20 cellular contexts compared by ENCODE assay signal in genomic region chr3:150806436-150806835, GRCh38. TPM values are rescaled to one million over a fixed set of nuclear protein-coding genes. Genes with fewer than 3 reads are reported as not detected.
A peak's percentile ranks its signal among the peaks of the same experiment; 100 is the strongest.
DNase-seq lines count a peak whose midpoint lies in the region; ATAC-seq and TF ChIP-seq lines count a peak whose summit lies in the region.
"Had no signal": no experiment of that assay in that cellular context is flagged by ENCODE, and none has a peak within 500 bp of the region (broad histone marks: within the 10 kb centered on the region; RNA-seq: fewer than 3 reads in every experiment).

No MANE protein-coding gene starts in this region.

- DNase-seq in GM23338 (ENCODE audit: low spot score): peak; percentile 83
- peak; percentile 58 for DNase-seq in endodermal cell
- DNase-seq in mesendoderm: peak; percentile 77
- DNase-seq in ACHN: no peak
- DNase-seq in NCI-H345 (lab: John Stamatoyannopoulos, UW): no peak
- no peak for DNase-seq in activated naive CD4-positive, alpha-beta T cell treated with Interleukin-2 at 50 U/mL for 16 hours
- DNase-seq: AML-193, Caco-2, DMS153, HFFc6, Kasumi-1, MM.1S, NCI-H1092 treated with DMSO at 0.1 percent for 48 hours, NCI-H187, NCI-H2171, SW 1271 had no signal

- no peaks in the 10 kb centered on the region; the same call in 2 of the 3 replicates for H3K9me3 Mint-ChIP-seq in GM23338
- no peaks in the 10 kb centered on the region for H3K9me3 Mint-ChIP-seq in endodermal cell
- H3K9me3 Mint-ChIP-seq: HFFc6, IgD-negative memory B cell had no signal

- peaks cover 32% of the 10 kb centered on the region for H3K4me1 Mint-ChIP-seq in GM23338
- H3K4me1 Mint-ChIP-seq in endodermal cell: peaks cover 47% of the 10 kb centered on the region
- H3K4me1 Mint-ChIP-seq: CD14-positive monocyte, IgD-negative memory B cell had no signal

- H3K79me2 ChIP-seq in GM23338 (replicated peaks; ENCODE audit: insufficient read depth) (no peaks in the 10 kb centered on the region), mesendoderm (ENCODE audit: control insufficient read depth, insufficient read depth, low read length) (no peaks in the 10 kb centered on the region)

- TF ChIP-seq CTCF in GM23338 (conservative IDR thresholded peaks at IDR 0.05; ENCODE audit: low read depth in 2 of 2): no peak
- TF ChIP-seq CTCF in endodermal cell (conservative IDR thresholded peaks at IDR 0.05): no peak

- no peak overlapping the region; the same call in 2 of the 3 replicates for H3K4me3 Mint-ChIP-seq in GM23338
- H3K4me3 Mint-ChIP-seq in endodermal cell: no peak overlapping the region
- H3K4me3 Mint-ChIP-seq: CD14-positive monocyte, HFFc6, IgD-negative memory B cell had no signal

- peak overlapping the region; percentile 24; the same call in 1 of the 2 replicates for H3K27ac ChIP-seq in GM23338 (ENCODE audit: low read depth)
- H3K27ac ChIP-seq in HUES64 (ENCODE audit: low read depth, low read length): peak overlapping the region; percentile 86
- H3K27ac ChIP-seq in endodermal cell (ENCODE audit: low read depth, low read length): no peak overlapping the region
- no peak overlapping the region for H3K27ac ChIP-seq in mesendoderm (ENCODE audit: low read depth, low read length)

- H2BK120ac ChIP-seq in mesendoderm (ENCODE audit: low read depth, low read length): no peak overlapping the region

- H3K27me3 ChIP-seq in GM23338 (ENCODE audit: insufficient read depth) (no peaks in the 10 kb centered on the region), HUES64 (ENCODE audit: insufficient read depth, low read length) (no peaks in the 10 kb centered on the region), endodermal cell (ENCODE audit: control insufficient read depth, insufficient read depth, low read length, poor library complexity, severe bottlenecking) (no peaks in the 10 kb centered on the region), mesendoderm (ENCODE audit: insufficient read depth, low read length, poor library complexity) (no peaks in the 10 kb centered on the region)

- no peak overlapping the region for H4K8ac ChIP-seq in mesendoderm (ENCODE audit: low read depth, low read length)

- H3K9me3 ChIP-seq in HUES64 (ENCODE audit: insufficient read depth, low read depth, low read length) (no peaks in the 10 kb centered on the region), endodermal cell (ENCODE audit: control insufficient read depth, low read length) (no peaks in the 10 kb centered on the region)
- H3K9me3 ChIP-seq: Caco-2 had no signal

- H3K27ac Mint-ChIP-seq in GM23338 (no peak overlapping the region), endodermal cell (peak overlapping the region; percentile 29)
- H3K27ac Mint-ChIP-seq: CD14-positive monocyte, HFFc6, IgD-negative memory B cell had no signal

- 0 out of 2 replicates have a peak, but pooled peaks cover 6% of the 10 kb centered on the region for H3K9me2 ChIP-seq in GM23338 (ENCODE audit: insufficient read depth)

- H4K5ac ChIP-seq in mesendoderm (ENCODE audit: low read length): no peak overlapping the region

- H3K4me1 ChIP-seq in GM23338 (ENCODE audit: insufficient read depth) (peaks cover 14% of the 10 kb centered on the region), HUES64 (ENCODE audit: insufficient read depth, low read length) (peaks cover 37% of the 10 kb centered on the region), endodermal cell (ENCODE audit: control insufficient read depth, insufficient read depth, low read length) (peaks cover 5% of the 10 kb centered on the region), mesendoderm (ENCODE audit: control insufficient read depth, low read depth, low read length) (peaks cover 4% of the 10 kb centered on the region)
- H3K4me1 ChIP-seq: Caco-2 had no signal

- H3K36me3 ChIP-seq in GM23338 (ENCODE audit: insufficient read depth) (no peaks in the 10 kb centered on the region), HUES64 (ENCODE audit: insufficient read depth, low read length) (no peaks in the 10 kb centered on the region), endodermal cell (ENCODE audit: control insufficient read depth, insufficient read depth, low read length) (no peaks in the 10 kb centered on the region), mesendoderm (ENCODE audit: control insufficient read depth, insufficient read depth, low read length) (no peaks in the 10 kb centered on the region)

- H4K20me1 ChIP-seq in GM23338 (replicated peaks; ENCODE audit: insufficient read depth): no peaks in the 10 kb centered on the region

- H3K9ac ChIP-seq in HUES64 (ENCODE audit: low read depth, low read length) (0 out of 2 replicates have a peak overlapping the region, but pooled peaks have one; percentile 4), endodermal cell (ENCODE audit: extremely low read depth, low read length, poor library complexity, severe bottlenecking) (no peak overlapping the region), mesendoderm (ENCODE audit: low read length) (no peak overlapping the region)

- H3K4ac ChIP-seq in mesendoderm (ENCODE audit: low read depth, low read length): no peak overlapping the region

- H3K56ac ChIP-seq in mesendoderm (ENCODE audit: low read length): no peak overlapping the region

- no peak overlapping the region for H2AFZ ChIP-seq in GM23338

- ATAC-seq in GM23338: peak; percentile 86
- ATAC-seq: Panc1 had no signal

- no peak overlapping the region for H3K23ac ChIP-seq in mesendoderm (ENCODE audit: low read length)

- H3K4me3 ChIP-seq in GM23338 (no peak overlapping the region), HUES64 (ENCODE audit: low read length) (peak overlapping the region; percentile 7; the same call in 1 of the 2 replicates), endodermal cell (ENCODE audit: low read length) (no peak overlapping the region), mesendoderm (ENCODE audit: low read length) (no peak overlapping the region)

- no peak overlapping the region for H3K18ac ChIP-seq in mesendoderm (ENCODE audit: low read length)

- 0 out of 2 replicates have a peak overlapping the region, but pooled peaks have one; percentile 1 for H3K4me2 ChIP-seq in GM23338
- no peak overlapping the region for H3K4me2 ChIP-seq in mesendoderm (ENCODE audit: low read length)

- no peak overlapping the region for H2BK15ac ChIP-seq in mesendoderm (replicated peaks; ENCODE audit: low read depth)

- peaks cover 6% of the 10 kb centered on the region for H3K27me3 Mint-ChIP-seq in GM23338 (ENCODE audit: insufficient read depth, low read depth, poor library complexity)
- H3K27me3 Mint-ChIP-seq in endodermal cell (ENCODE audit: insufficient read depth): peaks cover 3% of the 10 kb centered on the region

- no peak overlapping the region for H2AK5ac ChIP-seq in mesendoderm (ENCODE audit: low read length)

- in situ Hi-C loops in ACHN (cut with HindIII; ENCODE audit: low pct_ligation_motif_present, low pct_unique_long_range_greater_than_20kb, low sequenced_read_pairs): no loop called here

- no peaks in the 10 kb centered on the region for H3F3A ChIP-seq in GM23338 (replicated peaks; ENCODE audit: low read depth)

- H3K36me3 Mint-ChIP-seq in GM23338 (ENCODE audit: low read depth) (peaks cover 7% of the 10 kb centered on the region; the same call in 1 of the 3 replicates), endodermal cell (ENCODE audit: low read depth) (no peaks in the 10 kb centered on the region)
- H3K36me3 Mint-ChIP-seq: CD14-positive monocyte, IgD-negative memory B cell had no signal

- no peaks in the 10 kb centered on the region for H3K79me1 ChIP-seq in mesendoderm (ENCODE audit: low read length)

- WGBS in HUES64: 29% methylated on average over 3 of the region's 3 CpGs
- whole genome bisulfite sequencing in endodermal cell (ENCODE audit: insufficient coverage in 1 of 2, insufficient read length in 1 of 2), 2 experiments: 51 to 64% methylated on average over 3 of the region's 3 CpGs
- WGBS in mesendoderm (ENCODE audit: extremely low coverage, insufficient coverage, low lambda C conversion rate): no CpG with 5 or more reads among the region's 3 CpGs

- no peak overlapping the region for H2BK5ac ChIP-seq in mesendoderm (ENCODE audit: low read length)

TF ChIP-seq in GM23338, 12 proteins besides CTCF, POLR2A, EP300 and RAD21 (continues in another document):
- TF ChIP-seq NANOG (IDR thresholded peaks at IDR 0.05; ENCODE audit: borderline replicate concordance) (peak; percentile 98), JUNB (IDR thresholded peaks at IDR 0.05; ENCODE audit: unreplicated experiment) (no peak), EZH2phosphoT487 (IDR thresholded peaks at IDR 0.05; ENCODE audit: unreplicated experiment) (no peak)

RNA-seq across cellular contexts. Expression of gene SIAH2, which starts 43.5 kb away (rescaled TPM):
- total RNA-seq in GM23338 (2014; rRNA removed; shearing (Covaris generic)): 15.3 and 28.8 TPM in 2 replicates
- polyA plus RNA-seq in GM23338 (2016; fragmentation: Nextera tagmentation; extraction: Ambion mirVana): 6.3 and 6.4 TPM in 2 replicates
- 7.8 TPM for polyA plus RNA-seq in HUES64 (2013, experiment 1 of 2)
- polyA plus RNA-seq in HUES64 (2013, experiment 2 of 2): 8.5 TPM
- 10 to 100 TPM; 15.6 to 19.2 TPM for total RNA-seq in endodermal cell
- polyA plus RNA-seq in endodermal cell (2013, experiment 1 of 2): 14.4 TPM
- 12.8 TPM for polyA plus RNA-seq in endodermal cell (2013, experiment 2 of 2)
- polyA plus RNA-seq in mesendoderm (2013, experiment 1 of 2): 26.5 TPM
- polyA plus RNA-seq in mesendoderm (2013, experiment 2 of 2): 27.3 TPM

Comparison
In these comparisons a context has a peak if more than half of its experiments do, and no peak if none do; other contexts are left out.
1. DNase-seq: peak in GM23338 (single experiment), endodermal cell (single experiment) and mesendoderm (single experiment); none in ACHN (single experiment), NCI-H345 (single experiment) and activated naive CD4-positive, alpha-beta T cell treated with Interleukin-2 at 50 U/mL for 16 hours (single experiment).
2. H3K27ac ChIP-seq: peak in GM23338 (single experiment) and HUES64 (single experiment); none in endodermal cell (single experiment) and mesendoderm (single experiment).